Comparison of ENCODE assay signal across 10 cellular contexts in genomic region chr4:110623710-110624015, GRCh38. TPM values are rescaled to one million over a fixed set of nuclear protein-coding genes. Genes with fewer than 3 reads are reported as not detected.
DNase-seq lines count a peak whose midpoint lies in the region; ATAC-seq and TF ChIP-seq lines count a peak whose summit lies in the region.
"Had no signal": no experiment of that assay in that cellular context is flagged by ENCODE, and none has a peak within 500 bp of the region (broad histone marks: within the 10 kb centered on the region; RNA-seq: fewer than 3 reads in every experiment).

No MANE protein-coding gene starts in this region.

- H3K36me3 ChIP-seq in H7 (replicated peaks; ENCODE audit: control insufficient read depth, insufficient read depth, low read length): no peaks in the 10 kb centered on the region

- peak overlapping the region; percentile 24; the same call in 1 of the 2 replicates for H3K4me3 ChIP-seq in H7 (ENCODE audit: insufficient read depth, low read depth, low read length)
- H3K4me3 ChIP-seq: GM12878 had no signal

- no peak for DNase-seq in H7
- DNase-seq in LHCN-M2 (ENCODE audit: low read depth): peak; percentile 55
- DNase-seq in endothelial cell (ENCODE audit: low spot score): no peak
- DNase-seq in nephron progenitor cell: no peak
- DNase-seq in activated gamma-delta T cell treated with Interleukin-2 at 50 U/mL for 16 hours: no peak
- DNase-seq: amygdala; stimulated activated naive CD4-positive, alpha-beta T cell had no signal

- no peak for TF ChIP-seq CTCF in endothelial cell (IDR thresholded peaks at IDR 0.05; ENCODE audit: unreplicated experiment)
- no peak for TF ChIP-seq CTCF in nephron progenitor cell (IDR thresholded peaks at IDR 0.05)

- H3K36me3 Mint-ChIP-seq in endothelial cell (ENCODE audit: low read depth, unreplicated experiment) (peaks cover 9% of the 10 kb centered on the region), nephron progenitor cell (ENCODE audit: low read depth) (no peaks in the 10 kb centered on the region)

- H3K4me1 Mint-ChIP-seq in endothelial cell (ENCODE audit: unreplicated experiment) (peaks cover 38% of the 10 kb centered on the region), nephron progenitor cell (peaks cover 75% of the 10 kb centered on the region)

- ATAC-seq in HG02763 (IDR thresholded peaks at IDR 0.05; ENCODE audit: unreplicated experiment): no peak
- ATAC-seq in HG03469 (IDR thresholded peaks at IDR 0.05; ENCODE audit: unreplicated experiment): no peak

- H3K4me3 Mint-ChIP-seq in endothelial cell (ENCODE audit: unreplicated experiment) (peak overlapping the region; percentile 90), nephron progenitor cell (peak overlapping the region; percentile 90)

- no peaks in the 10 kb centered on the region for H3K9me3 Mint-ChIP-seq in endothelial cell (ENCODE audit: unreplicated experiment)
- H3K9me3 Mint-ChIP-seq in nephron progenitor cell: no peaks in the 10 kb centered on the region

- H3K27ac Mint-ChIP-seq in endothelial cell (ENCODE audit: unreplicated experiment) (no peak overlapping the region), nephron progenitor cell (no peak overlapping the region)

- H3K27me3 Mint-ChIP-seq in endothelial cell (ENCODE audit: unreplicated experiment) (peaks cover 30% of the 10 kb centered on the region), nephron progenitor cell (ENCODE audit: low read depth, poor library complexity) (peaks cover 89% of the 10 kb centered on the region)

- peaks cover 90% of the 10 kb centered on the region for H3K27me3 ChIP-seq in H7 (ENCODE audit: control insufficient read depth, insufficient read depth, low read length)

RNA-seq across cellular contexts. Expression of gene PITX2, which starts 0.8 kb away (rescaled TPM):
- total RNA-seq in H7 (2014; rRNA removed; shearing (Covaris generic)): 87.1 and 92.3 TPM in 2 replicates
- total RNA-seq in LHCN-M2 (2014; rRNA removed) (60.5 and 67.0 TPM in 2 replicates), endothelial cell (ENCODE audit: unreplicated experiment) (11.9 TPM)
- polyA plus RNA-seq in LHCN-M2 (2012): 39.3 TPM
- total RNA-seq: GM12878 had no signal
- polyA plus RNA-seq: GM12878 had no signal
